ENCODE assay signal across 8 cellular contexts in genomic region chr9:128370367-128370751, GRCh38. TPM values are rescaled to one million over a fixed set of nuclear protein-coding genes. Genes with fewer than 3 reads are reported as not detected.
DNase-seq lines count a peak whose midpoint lies in the region; ATAC-seq and TF ChIP-seq lines count a peak whose summit lies in the region.

No MANE protein-coding gene starts in this region.

- no peaks in the 10 kb centered on the region for H3K36me3 ChIP-seq in Peyer's patch
- peaks cover 0 to 3% of the 10 kb centered on the region in 2 donors for H3K36me3 ChIP-seq in esophagus (ENCODE audit: control insufficient read depth in 2 of 2, insufficient read depth in 2 of 2, low read length in 1 of 2)
- H3K36me3 ChIP-seq in prostate gland = peaks cover 0 to 5% of the 10 kb centered on the region in 2 donors

- peak; percentile 30 for DNase-seq in ELF-1 (ENCODE audit: low read depth, low spot score)
- DNase-seq in Peyer's patch = no peak
- DNase-seq in prostate gland (ENCODE audit: low spot score) = no peak
- no peak for DNase-seq in stimulated activated naive CD4-positive, alpha-beta T cell (lab: John Stamatoyannopoulos, UW)
- no peak for DNase-seq in activated CD4-positive, alpha-beta T cell treated with anti-CD3 and anti-CD28 coated beads for 4 hours
- no peak for DNase-seq in NCI-H1092 treated with DMSO at 0.1 percent for 48 hours (lab: John Stamatoyannopoulos, UW)

- no peaks in the 10 kb centered on the region for H3K27me3 ChIP-seq in Peyer's patch
- H3K27me3 ChIP-seq in esophagus (ENCODE audit: control insufficient read depth in 1 of 2, insufficient read depth in 2 of 2, low read length in 2 of 2) = no peaks in the 10 kb centered on the region
- no peaks in the 10 kb centered on the region for H3K27me3 ChIP-seq in prostate gland (replicated peaks; ENCODE audit: insufficient read depth)

- TF ChIP-seq CTCF in Peyer's patch (IDR thresholded peaks at IDR 0.05) (no peak), prostate gland (IDR thresholded peaks at IDR 0.05) (no peak)

- TF ChIP-seq POLR2A in Peyer's patch (IDR thresholded peaks at IDR 0.05) (no peak), prostate gland (IDR thresholded peaks at IDR 0.05) (no peak)

- H3K4me3 ChIP-seq in Peyer's patch = peak overlapping the region; percentile 62 to 85 (median 72)
- H3K4me3 ChIP-seq in esophagus (ENCODE audit: low read depth in 1 of 2, low read length in 2 of 2) = peak overlapping the region; percentile 64 to 68
- peak overlapping the region; percentile 58 to 67 for H3K4me3 ChIP-seq in prostate gland

- H3K27ac ChIP-seq in Peyer's patch (peak overlapping the region; percentile 76 to 96 (median 84)), esophagus (ENCODE audit: low read depth in 2 of 2, low read length in 1 of 2) (peak overlapping the region; percentile 97 to 100), prostate gland (peak overlapping the region; percentile 89 to 91)

- H3K4me1 ChIP-seq in Peyer's patch (peaks cover 0 to 27% (median 4%) of the 10 kb centered on the region in 4 donors), esophagus (ENCODE audit: control insufficient read depth in 2 of 2, insufficient read depth in 2 of 2, low read length in 1 of 2) (peaks cover 0 to 8% of the 10 kb centered on the region in 2 donors), prostate gland (replicated peaks) (peaks cover 6% of the 10 kb centered on the region)

- no peaks in the 10 kb centered on the region for H3K9me3 ChIP-seq in Peyer's patch
- no peaks in the 10 kb centered on the region for H3K9me3 ChIP-seq in esophagus (ENCODE audit: control insufficient read depth in 2 of 2, insufficient read depth in 1 of 2, low read depth in 1 of 2, low read length in 1 of 2)
- H3K9me3 ChIP-seq in prostate gland = no peaks in the 10 kb centered on the region

- intact Hi-C loops in prostate gland (cut with DNase I) = no loop called here

- no peak for ATAC-seq in HG02885 (IDR thresholded peaks at IDR 0.05; ENCODE audit: poor library complexity, unreplicated experiment)

RNA-seq across cellular contexts. Expression of gene URM1, which starts 0.8 kb away (rescaled TPM):
- 10 to 100 TPM; 24.9 to 47.7 (median 42.4) TPM for total RNA-seq in Peyer's patch
- 10 to 100 TPM; 18.7 to 42.2 TPM for polyA plus RNA-seq in esophagus
- 10 to 100 TPM; 33.2 to 41.7 TPM for total RNA-seq in prostate gland

RNA-seq across cellular contexts. Expression of gene SLC27A4, which starts 30.0 kb away (rescaled TPM):
- 100 to 1,000 TPM in 3 of 4 donors, 10 to 100 TPM in 1; 28.1 to 312 (median 149) TPM for total RNA-seq in Peyer's patch
- 10 to 100 TPM; 65.2 to 69.2 TPM for polyA plus RNA-seq in esophagus
- total RNA-seq in prostate gland = 10 to 100 TPM; 19.2 to 21.5 TPM

RNA-seq across cellular contexts. Expression of gene COQ4, which starts 47.7 kb away (rescaled TPM):
- 100 to 1,000 TPM in 3 of 4 donors, 10 to 100 TPM in 1; 65.2 to 191 (median 132) TPM for total RNA-seq in Peyer's patch
- 10 to 100 TPM; 63.2 to 73.6 TPM for polyA plus RNA-seq in esophagus
- 10 to 100 TPM; 57.5 to 89.6 TPM for total RNA-seq in prostate gland

RNA-seq across cellular contexts. Expression of gene TRUB2, which starts 48.1 kb away (rescaled TPM):
- total RNA-seq in Peyer's patch (10 to 100 TPM; 11.7 to 42.9 (median 17.4) TPM), prostate gland (10 to 100 TPM; 14.6 to 27.2 TPM)
- polyA plus RNA-seq in esophagus = 10 to 100 TPM; 12.5 to 18.8 TPM

RNA-seq across cellular contexts. Expression of gene CERCAM, which starts 50.3 kb away (rescaled TPM):
- 10 to 100 TPM in 1 of 4 donors, 1 to 10 TPM in 3; 3.3 to 16.5 (median 5.9) TPM for total RNA-seq in Peyer's patch
- 1 to 10 TPM; 7.2 to 9.6 TPM for polyA plus RNA-seq in esophagus
- 10 to 100 TPM; 25.3 to 30.5 TPM for total RNA-seq in prostate gland
